In the genomic region with DNA sequence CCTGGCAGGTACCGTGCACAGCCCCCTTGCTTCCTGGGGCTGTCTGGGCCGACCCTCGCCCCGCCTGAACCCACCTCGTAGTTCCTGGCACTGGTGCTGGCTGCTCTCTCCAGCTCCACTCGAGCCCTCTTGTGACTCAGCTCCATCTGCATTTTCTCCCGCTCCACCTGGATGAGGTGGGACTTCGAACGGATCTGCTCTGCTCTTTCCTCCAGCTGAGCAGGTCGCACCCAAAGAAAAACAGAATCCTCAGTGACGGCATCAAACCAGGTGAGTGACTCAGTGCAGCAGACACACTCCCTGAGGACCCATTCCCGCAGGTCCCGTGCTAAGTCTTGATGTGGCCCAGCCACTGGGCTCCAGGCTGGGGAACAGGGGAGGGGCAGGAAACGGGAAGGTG, we compare ENCODE assay signal across 27 cellular contexts. TPM values are rescaled to one million over a fixed set of nuclear protein-coding genes. Genes with fewer than 3 reads are reported as not detected.
DNase-seq lines count a peak whose midpoint lies in the region; ATAC-seq and TF ChIP-seq lines count a peak whose summit lies in the region.
"Had no signal": no experiment of that assay in that cellular context is flagged by ENCODE, and none has a peak within 500 bp of the region (broad histone marks: within the 10 kb centered on the region; RNA-seq: fewer than 3 reads in every experiment).

No MANE protein-coding gene starts in this region.

- intact Hi-C loops in left ventricle myocardium inferior (cut with micrococcal nuclease) = no loop called here
- intact Hi-C loops in right cardiac atrium (cut with DNase I) = no loop called here
- intact Hi-C loops in mammary epithelial cell (cut with micrococcal nuclease) = no loop called here
- intact Hi-C loops in left lung (cut with DNase I) = no loop called here
- intact Hi-C loops in upper lobe of right lung (cut with DNase I) = no loop called here

- H4K20me1 ChIP-seq in mammary epithelial cell (ENCODE audit: insufficient read depth, low read length) (no peaks in the 10 kb centered on the region), MM.1S (ENCODE audit: insufficient read depth, low read length) (no peaks in the 10 kb centered on the region)

- no peaks in the 10 kb centered on the region for H3K9me2 ChIP-seq in MM.1S (replicated peaks; ENCODE audit: insufficient read depth, low read length)

- H3K4me2 ChIP-seq in mammary epithelial cell (ENCODE audit: insufficient read depth, low read depth, low read length) (peak overlapping the region; percentile 1), MM.1S (ENCODE audit: low read depth, low read length) (no peak overlapping the region)

- H3K36me3 ChIP-seq in left ventricle myocardium inferior (peaks cover 81% of the 10 kb centered on the region), mammary epithelial cell (ENCODE audit: insufficient read depth, low read length) (no peaks in the 10 kb centered on the region), left lung (peaks cover 0 to 99% of the 10 kb centered on the region in 2 donors), upper lobe of right lung (peaks cover 64% of the 10 kb centered on the region), MM.1S (replicated peaks; ENCODE audit: insufficient read depth, low read length) (no peaks in the 10 kb centered on the region)

- no peak overlapping the region for H3K9ac ChIP-seq in mammary epithelial cell (ENCODE audit: insufficient read depth, low read length)
- H3K9ac ChIP-seq in MM.1S (ENCODE audit: low read length) = no peak overlapping the region

- BruUV-seq in mammary epithelial cell (replicated peaks; lab: Mats Ljungman, UMichigan) = no TSS peak

- H3K27me3 ChIP-seq in left ventricle myocardium inferior (ENCODE audit: low read depth) = no peaks in the 10 kb centered on the region
- no peaks in the 10 kb centered on the region for H3K27me3 ChIP-seq in right cardiac atrium (ENCODE audit: control insufficient read depth, insufficient read depth)
- no peaks in the 10 kb centered on the region for H3K27me3 ChIP-seq in mammary epithelial cell (ENCODE audit: insufficient read depth, low read length)
- H3K27me3 ChIP-seq in left lung = no peaks in the 10 kb centered on the region
- no peaks in the 10 kb centered on the region for H3K27me3 ChIP-seq in upper lobe of right lung
- no peaks in the 10 kb centered on the region for H3K27me3 ChIP-seq in MM.1S (replicated peaks; ENCODE audit: insufficient read depth, low read length)
- H3K27me3 ChIP-seq: SJCRH30 had no signal

- no peak for TF ChIP-seq CTCF in left ventricle myocardium inferior (IDR thresholded peaks at IDR 0.05; ENCODE audit: borderline replicate concordance)
- TF ChIP-seq CTCF in mammary epithelial cell (conservative IDR thresholded peaks at IDR 0.05 in 1 of 2, IDR thresholded peaks at IDR 0.05 in 1 of 2; ENCODE audit: extremely low read depth in 1 of 2, insufficient read depth in 1 of 2, low read depth in 1 of 2, low read length in 2 of 2) = no peak
- no peak for TF ChIP-seq CTCF in left lung (IDR thresholded peaks at IDR 0.05)
- TF ChIP-seq CTCF in upper lobe of right lung (IDR thresholded peaks at IDR 0.05) = no peak
- no peak for TF ChIP-seq CTCF in MM.1S (IDR thresholded peaks at IDR 0.05; ENCODE audit: low read length)
- TF ChIP-seq CTCF in foreskin fibroblast (IDR thresholded peaks at IDR 0.05; ENCODE audit: low read depth, low read length) = no peak

- H3K79me2 ChIP-seq in mammary epithelial cell (ENCODE audit: insufficient read depth, low read length) = peaks cover 46% of the 10 kb centered on the region
- peaks cover 16% of the 10 kb centered on the region for H3K79me2 ChIP-seq in MM.1S (ENCODE audit: low read length)

- in situ Hi-C loops in mammary epithelial cell (cut with MboI; ENCODE audit: low sequenced_read_pairs in 2 of 2) = no loop called here

- no peak overlapping the region for H2AFZ ChIP-seq in mammary epithelial cell (ENCODE audit: low read depth, low read length)
- no peak overlapping the region for H2AFZ ChIP-seq in MM.1S (ENCODE audit: low read length)

- H3K9me3 ChIP-seq in left ventricle myocardium inferior (replicated peaks) (no peaks in the 10 kb centered on the region), right cardiac atrium (ENCODE audit: control insufficient read depth, low read length) (no peaks in the 10 kb centered on the region), mammary epithelial cell (replicated peaks; ENCODE audit: insufficient read depth, low read length) (no peaks in the 10 kb centered on the region), left lung (no peaks in the 10 kb centered on the region), upper lobe of right lung (no peaks in the 10 kb centered on the region), MM.1S (replicated peaks; ENCODE audit: insufficient read depth, low read length) (no peaks in the 10 kb centered on the region)
- H3K9me3 ChIP-seq: SJCRH30, thoracic aorta had no signal

- ATAC-seq in right cardiac atrium (no peak), left lung (peak; percentile 89), upper lobe of right lung (peak; percentile 78), GM21786 (IDR thresholded peaks at IDR 0.05; ENCODE audit: unreplicated experiment) (no peak)
- ATAC-seq: Panc1 had no signal

- dilution Hi-C loops in mammary epithelial cell (cut with HindIII; ENCODE audit: low sequenced_read_pairs) = no loop called here

- DNase-seq in left ventricle myocardium inferior = no peak
- DNase-seq in right cardiac atrium = no peak
- DNase-seq in mammary epithelial cell = peak; percentile 70
- peak; percentile 78 to 80 for DNase-seq in left lung
- peak; percentile 76 for DNase-seq in upper lobe of right lung
- no peak for DNase-seq in MM.1S
- DNase-seq in foreskin fibroblast = no peak
- DNase-seq: activated CD4-positive, alpha-beta memory T cell treated with anti-CD3 and anti-CD28 coated beads for 36 hours; activated CD4-positive, CD25-positive, alpha-beta regulatory T cell; activated CD8-positive, alpha-beta memory T cell treated with anti-CD3 and anti-CD28 coated beads, Interleukin-2, amount 50 U/mL, for 4 hours; activated naive CD4-positive, alpha-beta T cell treated with anti-CD3 and anti-CD28 coated beads, Interleukin-2, amount 10 ng/mL, durations not matched to agents 7 days and 5 days; amygdala; CD4-positive, CD25-positive, alpha-beta regulatory T cell; effector memory CD4-positive, alpha-beta T cell; GOT3; hippocampal formation; immature natural killer cell; IMR-90; NCI-H1092 treated with DMSO at 0.1 percent for 48 hours; NCI-H187 treated with DMSO at 0.1 percent for 48 hours; NCI-H524; SJCRH30; stimulated activated naive CD4-positive, alpha-beta T cell had no signal

- no peak overlapping the region for H3K4me3 ChIP-seq in left ventricle myocardium inferior
- no peak overlapping the region for H3K4me3 ChIP-seq in right cardiac atrium (ENCODE audit: low read length)
- no peak overlapping the region for H3K4me3 ChIP-seq in mammary epithelial cell (replicated peaks in 1 of 3; ENCODE audit: insufficient read depth in 1 of 3, low read depth in 2 of 3, low read length in 3 of 3)
- no peak overlapping the region for H3K4me3 ChIP-seq in left lung
- H3K4me3 ChIP-seq in upper lobe of right lung = no peak overlapping the region
- H3K4me3 ChIP-seq in MM.1S (ENCODE audit: low read length) = no peak overlapping the region
- H3K4me3 ChIP-seq in foreskin fibroblast (ENCODE audit: low read depth in 1 of 2, low read length in 2 of 2) = no peak overlapping the region
- H3K4me3 ChIP-seq: coronary artery, SJCRH30, thoracic aorta had no signal

- H3K27ac ChIP-seq in left ventricle myocardium inferior (replicated peaks) (peak overlapping the region; percentile 23), right cardiac atrium (ENCODE audit: low read length) (no peak overlapping the region), mammary epithelial cell (ENCODE audit: insufficient read depth, low read depth, low read length) (no peak overlapping the region), left lung (peak overlapping the region in 1 of 2 donors; percentile 69), upper lobe of right lung (peak overlapping the region; percentile 63), MM.1S (ENCODE audit: low read length) (no peak overlapping the region)
- H3K27ac ChIP-seq: coronary artery, SJCRH30, thoracic aorta had no signal

- H3K4me1 ChIP-seq in left ventricle myocardium inferior (peaks cover 19% of the 10 kb centered on the region), right cardiac atrium (ENCODE audit: control insufficient read depth, insufficient read depth, low read length) (no peaks in the 10 kb centered on the region), mammary epithelial cell (ENCODE audit: insufficient read depth, low read length) (peaks cover 16% of the 10 kb centered on the region), left lung (peaks cover 3 to 5% of the 10 kb centered on the region in 2 donors), upper lobe of right lung (no peaks in the 10 kb centered on the region), MM.1S (ENCODE audit: low read length) (no peaks in the 10 kb centered on the region)
- H3K4me1 ChIP-seq: SJCRH30 had no signal

- no peaks in the 10 kb centered on the region for H3F3A ChIP-seq in MM.1S (ENCODE audit: insufficient read depth, low read length)

- CTCF ChIA-PET in mammary epithelial cell (lab: Charles Lee; ENCODE audit: low non-redundant PET) = no interaction called here

- WGBS in right cardiac atrium = 92% methylated on average over 14 of the region's 14 CpGs
- WGBS in mammary epithelial cell (ENCODE audit: low coverage, missing lambda C conversion rate) = 69% methylated on average over 8 of the region's 14 CpGs

RNA-seq across cellular contexts. Expression of gene MAD1L1, which starts 7.4 kb away (rescaled TPM):
- total RNA-seq in left ventricle myocardium inferior (16.2 TPM), right cardiac atrium (10 to 100 TPM; 15.3 to 36.7 (median 29.7) TPM), mammary epithelial cell (10 to 100 TPM; 20.7 to 35.4 TPM), left lung (10 to 100 TPM; 50.9 to 58.8 TPM), upper lobe of right lung (48.4 TPM)
- polyA plus RNA-seq in right cardiac atrium (41.0 TPM), mammary epithelial cell (17.7 TPM)
- polyA minus RNA-seq in mammary epithelial cell = 32.0 TPM

RNA-seq across cellular contexts. Expression of gene MRM2, which starts 16.7 kb away (rescaled TPM):
- 19.9 TPM for total RNA-seq in left ventricle myocardium inferior
- 10 to 100 TPM; 19.5 to 24.4 (median 21.9) TPM for total RNA-seq in right cardiac atrium
- polyA plus RNA-seq in right cardiac atrium = 21.4 TPM
- 10 to 100 TPM; 14.0 to 29.9 TPM for total RNA-seq in mammary epithelial cell
- polyA plus RNA-seq in mammary epithelial cell = 27.5 TPM
- 5.1 TPM for polyA minus RNA-seq in mammary epithelial cell
- 10 to 100 TPM; 23.0 to 25.7 TPM for total RNA-seq in left lung
- total RNA-seq in upper lobe of right lung = 23.7 TPM

RNA-seq across cellular contexts. Expression of gene NUDT1, which starts 16.7 kb away (rescaled TPM):
- total RNA-seq in left ventricle myocardium inferior (12.5 TPM), right cardiac atrium (10 to 100 TPM; 10.6 to 17.2 (median 14.6) TPM), mammary epithelial cell (10 to 100 TPM in 1 of 2 donors, 1 to 10 TPM in 1; 5.7 to 26.4 TPM), left lung (10 to 100 TPM; 13.1 to 15.1 TPM), upper lobe of right lung (13.2 TPM)
- polyA plus RNA-seq in right cardiac atrium (20.7 TPM), mammary epithelial cell (39.0 TPM)
- 7.5 TPM for polyA minus RNA-seq in mammary epithelial cell

Comparison
In these comparisons a context has a peak if more than half of its experiments do, and no peak if none do; other contexts are left out.
1. H3K27ac ChIP-seq: peak in left ventricle myocardium inferior (single experiment) and upper lobe of right lung (single experiment); none in right cardiac atrium (single experiment), mammary epithelial cell (single experiment) and MM.1S (single experiment).
2. DNase-seq: peak in mammary epithelial cell (single experiment), left lung (2 of 2) and upper lobe of right lung (single experiment); none in left ventricle myocardium inferior (single experiment), right cardiac atrium (0 of 3), MM.1S (single experiment) and foreskin fibroblast (0 of 2).
3. ATAC-seq: peak in left lung (single experiment) and upper lobe of right lung (single experiment); none in right cardiac atrium (0 of 2) and GM21786 (single experiment).